In the genomic region with DNA sequence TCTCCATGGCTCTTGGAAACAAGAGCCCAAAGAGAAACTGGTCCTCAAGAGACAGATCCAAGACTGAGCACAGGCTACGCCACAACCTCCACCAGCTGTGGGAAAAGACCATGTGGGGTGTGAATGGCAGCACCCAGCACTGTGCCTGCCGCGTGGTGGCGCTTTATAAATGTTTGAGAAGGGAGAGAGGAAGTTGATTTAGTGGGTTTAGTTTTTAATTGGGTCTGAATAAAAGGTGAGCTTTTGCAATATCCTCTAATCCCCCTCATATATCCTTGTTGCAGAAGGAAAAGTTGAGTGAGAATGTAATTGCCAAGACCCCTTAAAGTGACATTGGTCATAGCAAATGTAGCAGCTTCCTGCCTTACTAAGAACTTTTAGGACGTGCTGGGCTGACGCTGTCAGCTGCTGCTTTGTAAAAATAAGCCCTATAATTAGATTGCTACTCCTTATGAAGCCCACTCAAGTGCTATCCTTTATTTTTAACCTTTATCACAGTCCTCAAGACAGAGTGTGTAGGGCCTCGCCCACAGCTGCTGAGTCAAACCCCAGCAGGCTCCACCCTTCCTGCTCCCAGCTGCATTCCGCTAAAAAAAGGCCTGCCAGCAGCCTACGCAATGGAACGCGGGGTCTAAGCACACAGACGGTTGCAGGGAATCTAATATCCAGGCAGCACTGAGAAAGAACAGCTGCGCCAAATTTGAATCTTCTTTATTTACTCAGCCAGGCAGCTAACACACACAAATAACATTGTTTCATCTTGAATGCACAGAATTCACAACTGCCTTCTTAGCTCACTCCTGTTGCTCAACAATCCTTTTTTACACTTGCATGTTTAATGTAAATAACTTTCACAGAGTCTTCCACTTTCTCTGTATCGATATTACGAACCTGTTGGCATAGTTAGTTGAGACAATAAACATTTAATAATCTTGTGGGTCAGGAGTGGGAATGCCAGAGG, we compare ENCODE assay signal across 1 cellular context.
A peak's percentile ranks its signal among the peaks of the same experiment; 100 is the strongest.
TF ChIP-seq lines count a peak whose summit lies in the region.

No MANE protein-coding gene starts in this region.

TF ChIP-seq in K562, 482 proteins besides CTCF, POLR2A, EP300 and RAD21 (continued from another document and continues in another):
- TF ChIP-seq, protein P1, sequence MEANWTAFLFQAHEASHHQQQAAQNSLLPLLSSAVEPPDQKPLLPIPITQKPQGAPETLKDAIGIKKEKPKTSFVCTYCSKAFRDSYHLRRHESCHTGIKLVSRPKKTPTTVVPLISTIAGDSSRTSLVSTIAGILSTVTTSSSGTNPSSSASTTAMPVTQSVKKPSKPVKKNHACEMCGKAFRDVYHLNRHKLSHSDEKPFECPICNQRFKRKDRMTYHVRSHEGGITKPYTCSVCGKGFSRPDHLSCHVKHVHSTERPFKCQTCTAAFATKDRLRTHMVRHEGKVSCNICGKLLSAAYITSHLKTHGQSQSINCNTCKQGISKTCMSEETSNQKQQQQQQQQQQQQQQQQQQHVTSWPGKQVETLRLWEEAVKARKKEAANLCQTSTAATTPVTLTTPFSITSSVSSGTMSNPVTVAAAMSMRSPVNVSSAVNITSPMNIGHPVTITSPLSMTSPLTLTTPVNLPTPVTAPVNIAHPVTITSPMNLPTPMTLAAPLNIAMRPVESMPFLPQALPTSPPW (CRISPR knock-in tag; IDR thresholded peaks at IDR 0.05) = no peak; the same call in 1 of the 2 replicates
- no peak for TF ChIP-seq MBD2 (IDR thresholded peaks at IDR 0.05; ENCODE audit: borderline replicate concordance, low read depth)
- TF ChIP-seq, protein P2, sequence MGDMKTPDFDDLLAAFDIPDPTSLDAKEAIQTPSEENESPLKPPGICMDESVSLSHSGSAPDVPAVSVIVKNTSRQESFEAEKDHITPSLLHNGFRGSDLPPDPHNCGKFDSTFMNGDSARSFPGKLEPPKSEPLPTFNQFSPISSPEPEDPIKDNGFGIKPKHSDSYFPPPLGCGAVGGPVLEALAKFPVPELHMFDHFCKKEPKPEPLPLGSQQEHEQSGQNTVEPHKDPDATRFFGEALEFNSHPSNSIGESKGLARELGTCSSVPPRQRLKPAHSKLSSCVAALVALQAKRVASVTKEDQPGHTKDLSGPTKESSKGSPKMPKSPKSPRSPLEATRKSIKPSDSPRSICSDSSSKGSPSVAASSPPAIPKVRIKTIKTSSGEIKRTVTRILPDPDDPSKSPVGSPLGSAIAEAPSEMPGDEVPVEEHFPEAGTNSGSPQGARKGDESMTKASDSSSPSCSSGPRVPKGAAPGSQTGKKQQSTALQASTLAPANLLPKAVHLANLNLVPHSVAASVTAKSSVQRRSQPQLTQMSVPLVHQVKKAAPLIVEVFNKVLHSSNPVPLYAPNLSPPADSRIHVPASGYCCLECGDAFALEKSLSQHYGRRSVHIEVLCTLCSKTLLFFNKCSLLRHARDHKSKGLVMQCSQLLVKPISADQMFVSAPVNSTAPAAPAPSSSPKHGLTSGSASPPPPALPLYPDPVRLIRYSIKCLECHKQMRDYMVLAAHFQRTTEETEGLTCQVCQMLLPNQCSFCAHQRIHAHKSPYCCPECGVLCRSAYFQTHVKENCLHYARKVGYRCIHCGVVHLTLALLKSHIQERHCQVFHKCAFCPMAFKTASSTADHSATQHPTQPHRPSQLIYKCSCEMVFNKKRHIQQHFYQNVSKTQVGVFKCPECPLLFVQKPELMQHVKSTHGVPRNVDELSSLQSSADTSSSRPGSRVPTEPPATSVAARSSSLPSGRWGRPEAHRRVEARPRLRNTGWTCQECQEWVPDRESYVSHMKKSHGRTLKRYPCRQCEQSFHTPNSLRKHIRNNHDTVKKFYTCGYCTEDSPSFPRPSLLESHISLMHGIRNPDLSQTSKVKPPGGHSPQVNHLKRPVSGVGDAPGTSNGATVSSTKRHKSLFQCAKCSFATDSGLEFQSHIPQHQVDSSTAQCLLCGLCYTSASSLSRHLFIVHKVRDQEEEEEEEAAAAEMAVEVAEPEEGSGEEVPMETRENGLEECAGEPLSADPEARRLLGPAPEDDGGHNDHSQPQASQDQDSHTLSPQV (IDR thresholded peaks at IDR 0.05) = peak; percentile 91
- no peak for TF ChIP-seq ZBED1 (IDR thresholded peaks at IDR 0.05)
- peak; percentile 51; the same call in 1 of the 2 replicates for TF ChIP-seq ZKSCAN1 (IDR thresholded peaks at IDR 0.05; ENCODE audit: low read depth, low read length)
- peak; percentile 78 for TF ChIP-seq CEBPG (CRISPR knock-in tag; IDR thresholded peaks at IDR 0.05)
- TF ChIP-seq CEBPG (tag; conservative IDR thresholded peaks at IDR 0.05 in 1 of 2, IDR thresholded peaks at IDR 0.05 in 1 of 2) = peak; percentile 68 to 80
- no peak for TF ChIP-seq ZNF212 (CRISPR knock-in tag; IDR thresholded peaks at IDR 0.05)
- TF ChIP-seq HOXB6 (CRISPR knock-in tag; IDR thresholded peaks at IDR 0.05; ENCODE audit: borderline replicate concordance) = no peak
- TF ChIP-seq MEF2A (IDR thresholded peaks at IDR 0.05; ENCODE audit: control insufficient read depth, low read depth, low read length) = peak; percentile 88
- no peak; the same call in 1 of the 2 replicates for TF ChIP-seq ETV1 (tag; conservative IDR thresholded peaks at IDR 0.05; ENCODE audit: low read depth)
- no peak for TF ChIP-seq ZNF778 (CRISPR knock-in tag; IDR thresholded peaks at IDR 0.05)
- TF ChIP-seq ZNF408 (CRISPR knock-in tag; IDR thresholded peaks at IDR 0.05; ENCODE audit: low read depth) = no peak
- TF ChIP-seq, protein P3, sequence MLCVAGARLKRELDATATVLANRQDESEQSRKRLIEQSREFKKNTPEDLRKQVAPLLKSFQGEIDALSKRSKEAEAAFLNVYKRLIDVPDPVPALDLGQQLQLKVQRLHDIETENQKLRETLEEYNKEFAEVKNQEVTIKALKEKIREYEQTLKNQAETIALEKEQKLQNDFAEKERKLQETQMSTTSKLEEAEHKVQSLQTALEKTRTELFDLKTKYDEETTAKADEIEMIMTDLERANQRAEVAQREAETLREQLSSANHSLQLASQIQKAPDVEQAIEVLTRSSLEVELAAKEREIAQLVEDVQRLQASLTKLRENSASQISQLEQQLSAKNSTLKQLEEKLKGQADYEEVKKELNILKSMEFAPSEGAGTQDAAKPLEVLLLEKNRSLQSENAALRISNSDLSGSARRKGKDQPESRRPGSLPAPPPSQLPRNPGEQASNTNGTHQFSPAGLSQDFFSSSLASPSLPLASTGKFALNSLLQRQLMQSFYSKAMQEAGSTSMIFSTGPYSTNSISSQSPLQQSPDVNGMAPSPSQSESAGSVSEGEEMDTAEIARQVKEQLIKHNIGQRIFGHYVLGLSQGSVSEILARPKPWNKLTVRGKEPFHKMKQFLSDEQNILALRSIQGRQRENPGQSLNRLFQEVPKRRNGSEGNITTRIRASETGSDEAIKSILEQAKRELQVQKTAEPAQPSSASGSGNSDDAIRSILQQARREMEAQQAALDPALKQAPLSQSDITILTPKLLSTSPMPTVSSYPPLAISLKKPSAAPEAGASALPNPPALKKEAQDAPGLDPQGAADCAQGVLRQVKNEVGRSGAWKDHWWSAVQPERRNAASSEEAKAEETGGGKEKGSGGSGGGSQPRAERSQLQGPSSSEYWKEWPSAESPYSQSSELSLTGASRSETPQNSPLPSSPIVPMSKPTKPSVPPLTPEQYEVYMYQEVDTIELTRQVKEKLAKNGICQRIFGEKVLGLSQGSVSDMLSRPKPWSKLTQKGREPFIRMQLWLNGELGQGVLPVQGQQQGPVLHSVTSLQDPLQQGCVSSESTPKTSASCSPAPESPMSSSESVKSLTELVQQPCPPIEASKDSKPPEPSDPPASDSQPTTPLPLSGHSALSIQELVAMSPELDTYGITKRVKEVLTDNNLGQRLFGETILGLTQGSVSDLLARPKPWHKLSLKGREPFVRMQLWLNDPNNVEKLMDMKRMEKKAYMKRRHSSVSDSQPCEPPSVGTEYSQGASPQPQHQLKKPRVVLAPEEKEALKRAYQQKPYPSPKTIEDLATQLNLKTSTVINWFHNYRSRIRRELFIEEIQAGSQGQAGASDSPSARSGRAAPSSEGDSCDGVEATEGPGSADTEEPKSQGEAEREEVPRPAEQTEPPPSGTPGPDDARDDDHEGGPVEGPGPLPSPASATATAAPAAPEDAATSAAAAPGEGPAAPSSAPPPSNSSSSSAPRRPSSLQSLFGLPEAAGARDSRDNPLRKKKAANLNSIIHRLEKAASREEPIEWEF (CRISPR knock-in tag; IDR thresholded peaks at IDR 0.05) = peak; percentile 62; the same call in 1 of the 2 replicates
- TF ChIP-seq, protein P4, sequence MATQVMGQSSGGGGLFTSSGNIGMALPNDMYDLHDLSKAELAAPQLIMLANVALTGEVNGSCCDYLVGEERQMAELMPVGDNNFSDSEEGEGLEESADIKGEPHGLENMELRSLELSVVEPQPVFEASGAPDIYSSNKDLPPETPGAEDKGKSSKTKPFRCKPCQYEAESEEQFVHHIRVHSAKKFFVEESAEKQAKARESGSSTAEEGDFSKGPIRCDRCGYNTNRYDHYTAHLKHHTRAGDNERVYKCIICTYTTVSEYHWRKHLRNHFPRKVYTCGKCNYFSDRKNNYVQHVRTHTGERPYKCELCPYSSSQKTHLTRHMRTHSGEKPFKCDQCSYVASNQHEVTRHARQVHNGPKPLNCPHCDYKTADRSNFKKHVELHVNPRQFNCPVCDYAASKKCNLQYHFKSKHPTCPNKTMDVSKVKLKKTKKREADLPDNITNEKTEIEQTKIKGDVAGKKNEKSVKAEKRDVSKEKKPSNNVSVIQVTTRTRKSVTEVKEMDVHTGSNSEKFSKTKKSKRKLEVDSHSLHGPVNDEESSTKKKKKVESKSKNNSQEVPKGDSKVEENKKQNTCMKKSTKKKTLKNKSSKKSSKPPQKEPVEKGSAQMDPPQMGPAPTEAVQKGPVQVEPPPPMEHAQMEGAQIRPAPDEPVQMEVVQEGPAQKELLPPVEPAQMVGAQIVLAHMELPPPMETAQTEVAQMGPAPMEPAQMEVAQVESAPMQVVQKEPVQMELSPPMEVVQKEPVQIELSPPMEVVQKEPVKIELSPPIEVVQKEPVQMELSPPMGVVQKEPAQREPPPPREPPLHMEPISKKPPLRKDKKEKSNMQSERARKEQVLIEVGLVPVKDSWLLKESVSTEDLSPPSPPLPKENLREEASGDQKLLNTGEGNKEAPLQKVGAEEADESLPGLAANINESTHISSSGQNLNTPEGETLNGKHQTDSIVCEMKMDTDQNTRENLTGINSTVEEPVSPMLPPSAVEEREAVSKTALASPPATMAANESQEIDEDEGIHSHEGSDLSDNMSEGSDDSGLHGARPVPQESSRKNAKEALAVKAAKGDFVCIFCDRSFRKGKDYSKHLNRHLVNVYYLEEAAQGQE (CRISPR knock-in tag; IDR thresholded peaks at IDR 0.05; ENCODE audit: low read depth) = no peak
- TF ChIP-seq RB1 (IDR thresholded peaks at IDR 0.05; ENCODE audit: low read depth) = no peak
- TF ChIP-seq, protein P5, sequence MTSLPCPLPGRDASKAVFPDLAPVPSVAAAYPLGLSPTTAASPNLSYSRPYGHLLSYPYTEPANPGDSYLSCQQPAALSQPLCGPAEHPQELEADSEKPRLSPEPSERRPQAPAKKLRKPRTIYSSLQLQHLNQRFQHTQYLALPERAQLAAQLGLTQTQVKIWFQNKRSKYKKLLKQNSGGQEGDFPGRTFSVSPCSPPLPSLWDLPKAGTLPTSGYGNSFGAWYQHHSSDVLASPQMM (CRISPR knock-in tag; IDR thresholded peaks at IDR 0.05) = no peak
- peak; percentile 90 for TF ChIP-seq CEBPB (tag; IDR thresholded peaks at IDR 0.05)
- TF ChIP-seq, protein P6, sequence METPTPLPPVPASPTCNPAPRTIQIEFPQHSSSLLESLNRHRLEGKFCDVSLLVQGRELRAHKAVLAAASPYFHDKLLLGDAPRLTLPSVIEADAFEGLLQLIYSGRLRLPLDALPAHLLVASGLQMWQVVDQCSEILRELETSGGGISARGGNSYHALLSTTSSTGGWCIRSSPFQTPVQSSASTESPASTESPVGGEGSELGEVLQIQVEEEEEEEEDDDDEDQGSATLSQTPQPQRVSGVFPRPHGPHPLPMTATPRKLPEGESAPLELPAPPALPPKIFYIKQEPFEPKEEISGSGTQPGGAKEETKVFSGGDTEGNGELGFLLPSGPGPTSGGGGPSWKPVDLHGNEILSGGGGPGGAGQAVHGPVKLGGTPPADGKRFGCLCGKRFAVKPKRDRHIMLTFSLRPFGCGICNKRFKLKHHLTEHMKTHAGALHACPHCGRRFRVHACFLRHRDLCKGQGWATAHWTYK (CRISPR knock-in tag; IDR thresholded peaks at IDR 0.05) = peak; percentile 39; the same call in 1 of the 2 replicates
- peak; percentile 82 for TF ChIP-seq CREM (IDR thresholded peaks at IDR 0.05; ENCODE audit: low read depth)
- TF ChIP-seq ZKSCAN3 (CRISPR knock-in tag; IDR thresholded peaks at IDR 0.05) = no peak
- peak; percentile 77; the same call in 1 of the 2 replicates for TF ChIP-seq ZNF175 (CRISPR knock-in tag; IDR thresholded peaks at IDR 0.05; ENCODE audit: low read depth)
- no peak for TF ChIP-seq SREBF1 (IDR thresholded peaks at IDR 0.05; ENCODE audit: borderline replicate concordance, low read depth, low read length)
- peak; percentile 29 for TF ChIP-seq MXI1 (IDR thresholded peaks at IDR 0.05; ENCODE audit: low read depth, low read length)
- TF ChIP-seq HMG20B (CRISPR knock-in tag; IDR thresholded peaks at IDR 0.05) = no peak
- TF ChIP-seq, protein P7, sequence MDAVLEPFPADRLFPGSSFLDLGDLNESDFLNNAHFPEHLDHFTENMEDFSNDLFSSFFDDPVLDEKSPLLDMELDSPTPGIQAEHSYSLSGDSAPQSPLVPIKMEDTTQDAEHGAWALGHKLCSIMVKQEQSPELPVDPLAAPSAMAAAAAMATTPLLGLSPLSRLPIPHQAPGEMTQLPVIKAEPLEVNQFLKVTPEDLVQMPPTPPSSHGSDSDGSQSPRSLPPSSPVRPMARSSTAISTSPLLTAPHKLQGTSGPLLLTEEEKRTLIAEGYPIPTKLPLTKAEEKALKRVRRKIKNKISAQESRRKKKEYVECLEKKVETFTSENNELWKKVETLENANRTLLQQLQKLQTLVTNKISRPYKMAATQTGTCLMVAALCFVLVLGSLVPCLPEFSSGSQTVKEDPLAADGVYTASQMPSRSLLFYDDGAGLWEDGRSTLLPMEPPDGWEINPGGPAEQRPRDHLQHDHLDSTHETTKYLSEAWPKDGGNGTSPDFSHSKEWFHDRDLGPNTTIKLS (IDR thresholded peaks at IDR 0.05; ENCODE audit: borderline replicate concordance, low read depth) = peak; percentile 36; the same call in 1 of the 2 replicates
- TF ChIP-seq ZNF77 (CRISPR knock-in tag; IDR thresholded peaks at IDR 0.05) = 0 out of 2 replicates have a peak, but pooled peaks have one; percentile 34
- no peak for TF ChIP-seq TAF15 (IDR thresholded peaks at IDR 0.05; ENCODE audit: low read depth, low read length)
- TF ChIP-seq SMAD4 (CRISPR knock-in tag; conservative IDR thresholded peaks at IDR 0.05) = peak; percentile 48
- TF ChIP-seq CHCHD3 (CRISPR knock-in tag; IDR thresholded peaks at IDR 0.05) = no peak
- no peak for TF ChIP-seq LARP7 (IDR thresholded peaks at IDR 0.05)
- TF ChIP-seq ZNF431 (CRISPR knock-in tag; IDR thresholded peaks at IDR 0.05) = no peak
- TF ChIP-seq, protein P8, sequence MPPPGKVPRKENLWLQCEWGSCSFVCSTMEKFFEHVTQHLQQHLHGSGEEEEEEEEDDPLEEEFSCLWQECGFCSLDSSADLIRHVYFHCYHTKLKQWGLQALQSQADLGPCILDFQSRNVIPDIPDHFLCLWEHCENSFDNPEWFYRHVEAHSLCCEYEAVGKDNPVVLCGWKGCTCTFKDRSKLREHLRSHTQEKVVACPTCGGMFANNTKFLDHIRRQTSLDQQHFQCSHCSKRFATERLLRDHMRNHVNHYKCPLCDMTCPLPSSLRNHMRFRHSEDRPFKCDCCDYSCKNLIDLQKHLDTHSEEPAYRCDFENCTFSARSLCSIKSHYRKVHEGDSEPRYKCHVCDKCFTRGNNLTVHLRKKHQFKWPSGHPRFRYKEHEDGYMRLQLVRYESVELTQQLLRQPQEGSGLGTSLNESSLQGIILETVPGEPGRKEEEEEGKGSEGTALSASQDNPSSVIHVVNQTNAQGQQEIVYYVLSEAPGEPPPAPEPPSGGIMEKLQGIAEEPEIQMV (tag; conservative IDR thresholded peaks at IDR 0.05; ENCODE audit: low read depth) = no peak
- TF ChIP-seq SIRT6 (IDR thresholded peaks at IDR 0.05; ENCODE audit: low read depth, low read length) = no peak
- no peak for TF ChIP-seq ZC3H11A (IDR thresholded peaks at IDR 0.05; ENCODE audit: low read depth, low read length)
- TF ChIP-seq ZFX (CRISPR knock-in tag; IDR thresholded peaks at IDR 0.05) = peak; percentile 58; the same call in 1 of the 2 replicates
- peak; percentile 48; the same call in 1 of the 2 replicates for TF ChIP-seq NFIC (IDR thresholded peaks at IDR 0.05)
